ENCODE assay signal across 28 cellular contexts in the genomic region with DNA sequence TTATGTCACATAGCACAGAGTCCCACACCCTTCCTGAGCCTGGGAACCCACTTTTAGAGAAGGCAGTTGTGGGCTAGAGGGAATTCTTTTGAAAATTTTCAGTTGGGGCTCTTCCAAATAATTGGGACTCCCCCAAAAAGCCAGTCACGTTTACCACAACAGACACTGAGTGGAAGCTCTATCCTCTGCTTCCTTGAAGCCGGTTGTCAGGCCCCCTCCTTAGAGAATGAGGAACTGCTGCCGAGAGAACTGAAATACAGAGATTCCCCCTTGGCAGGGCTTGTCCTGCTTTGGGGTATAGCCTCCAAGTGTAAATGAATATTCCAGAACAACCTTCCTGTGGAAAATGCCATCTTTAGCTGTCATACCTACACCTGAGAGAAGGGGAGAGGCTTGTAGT.
"Had no signal": no experiment of that assay in that cellular context is flagged by ENCODE, and none has a peak within 500 bp of the region (broad histone marks: within the 10 kb centered on the region; RNA-seq: fewer than 3 reads in every experiment).

No MANE protein-coding gene starts in this region.

- H3K36me3 Mint-ChIP-seq: activated CD4-positive, alpha-beta memory T cell treated with anti-CD3 and anti-CD28 coated beads for 36 hours; immature natural killer cell; naive thymus-derived CD4-positive, alpha-beta T cell; stimulated activated memory B cell treated with anti-CD40 and anti-IgM and Interleukin-4, amounts not matched to agents 10 μg/mL and 1 μg/mL and 100 μg/mL, for 72 hours had no signal

- H3K9me3 ChIP-seq: stomach, thyroid gland had no signal

- H3K9me3 Mint-ChIP-seq: activated CD4-positive, alpha-beta memory T cell treated with anti-CD3 and anti-CD28 coated beads for 36 hours; activated CD4-positive, alpha-beta T cell treated with anti-CD3 and anti-CD28 coated beads, Interleukin-2, amount 10 ng/mL, durations not matched to agents 24 days and 14 days; activated T-helper 1 cell treated with anti-CD3 and anti-CD28 coated beads, Interleukin-12 subunit alpha, Interleukin-12 subunit beta, Interleukin-2, Interleukin-4 antibody, amounts not matched to agents 30 ng/mL and 10 ng/mL and 1 ng/mL, durations not matched to agents 14 hours and 24 hours and 36 hours; stimulated activated memory B cell treated with anti-CD40 and anti-IgM and Interleukin-4, amounts not matched to agents 10 μg/mL and 1 μg/mL and 100 μg/mL, for 72 hours had no signal

- H3K4me3 ChIP-seq: heart left ventricle, skin epidermis, stomach, thyroid gland had no signal

- H3K27me3 ChIP-seq: heart left ventricle, stomach, thyroid gland had no signal

- FAIRE-seq: endothelial cell of umbilical vein, TTC549 had no signal

- H3K27ac Mint-ChIP-seq: activated CD4-positive, alpha-beta memory T cell treated with anti-CD3 and anti-CD28 coated beads for 36 hours; activated CD4-positive, alpha-beta T cell treated with anti-CD3 and anti-CD28 coated beads, Interleukin-2, amount 10 ng/mL, durations not matched to agents 24 days and 14 days; activated T-helper 1 cell treated with anti-CD3 and anti-CD28 coated beads, Interleukin-12 subunit alpha, Interleukin-12 subunit beta, Interleukin-2, Interleukin-4 antibody, amounts not matched to agents 30 ng/mL and 10 ng/mL and 1 ng/mL, durations not matched to agents 14 hours and 24 hours and 36 hours; naive thymus-derived CD4-positive, alpha-beta T cell; stimulated activated memory B cell treated with anti-CD40 and anti-IgM and Interleukin-4, amounts not matched to agents 10 μg/mL and 1 μg/mL and 100 μg/mL, for 72 hours had no signal

- DNase-seq: activated CD4-positive, alpha-beta memory T cell treated with anti-CD3 and anti-CD28 coated beads for 36 hours; activated CD4-positive, alpha-beta T cell treated with anti-CD3 and anti-CD28 coated beads, Interleukin-2, amount 10 ng/mL, durations not matched to agents 24 days and 14 days; activated CD4-positive, CD25-positive, alpha-beta regulatory T cell treated with anti-CD3 and anti-CD28 coated beads, Interleukin-2, amount 50 U/mL, for 72 hours; activated CD8-positive, alpha-beta memory T cell treated with anti-CD3 and anti-CD28 coated beads, Interleukin-2, amount 50 U/mL, for 4 hours; activated gamma-delta T cell; activated naive CD4-positive, alpha-beta T cell treated with anti-CD3 and anti-CD28 coated beads, Interleukin-2, amount 50 U/mL, for 16 hours; activated T-cell treated with anti-CD3 and anti-CD28 coated beads, Interleukin-2, amount 50 U/mL, for 1 hour; amniotic stem cell; caudate nucleus; foreskin fibroblast; heart left ventricle; hypothalamus; immature natural killer cell; midbrain; naive thymus-derived CD4-positive, alpha-beta T cell; stimulated activated CD4-positive, alpha-beta T cell treated with anti-CD3 and anti-CD28 coated beads, Interleukin-12 subunit alpha, Interleukin-12 subunit beta, amount 100 ng/mL, for 4 hours; stimulated activated CD4-positive, alpha-beta T cell treated with anti-CD3 and anti-CD28 coated beads, Interleukin-4, amount 100 ng/mL, for 4 hours; stimulated activated CD8-positive, alpha-beta memory T cell treated with anti-CD3 and anti-CD28 coated beads, Interleukin-4, amount 100 ng/mL, for 48 hours; stomach; thyroid gland had no signal

- H3K27ac ChIP-seq: heart left ventricle, skin epidermis, stomach, thyroid gland had no signal

- H3K36me3 ChIP-seq: stomach, thyroid gland had no signal

- ATAC-seq: esophagus mucosa; heart left ventricle; naive thymus-derived CD4-positive, alpha-beta T cell; sciatic nerve; stimulated activated memory B cell treated with anti-CD40 and anti-IgM and Interleukin-4, amounts not matched to agents 10 μg/mL and 1 μg/mL and 100 μg/mL, for 72 hours had no signal

- H3K4me3 Mint-ChIP-seq: activated CD4-positive, alpha-beta memory T cell treated with anti-CD3 and anti-CD28 coated beads for 36 hours; activated CD4-positive, alpha-beta T cell treated with anti-CD3 and anti-CD28 coated beads, Interleukin-2, amount 10 ng/mL, durations not matched to agents 24 days and 14 days; activated T-helper 1 cell treated with anti-CD3 and anti-CD28 coated beads, Interleukin-12 subunit alpha, Interleukin-12 subunit beta, Interleukin-2, Interleukin-4 antibody, amounts not matched to agents 30 ng/mL and 10 ng/mL and 1 ng/mL, durations not matched to agents 14 hours and 24 hours and 36 hours; stimulated activated memory B cell treated with anti-CD40 and anti-IgM and Interleukin-4, amounts not matched to agents 10 μg/mL and 1 μg/mL and 100 μg/mL, for 72 hours had no signal

- H3K27me3 Mint-ChIP-seq: progenitor cell of endocrine pancreas had no signal
